13 cellular contexts compared by ENCODE assay signal in the genomic region with DNA sequence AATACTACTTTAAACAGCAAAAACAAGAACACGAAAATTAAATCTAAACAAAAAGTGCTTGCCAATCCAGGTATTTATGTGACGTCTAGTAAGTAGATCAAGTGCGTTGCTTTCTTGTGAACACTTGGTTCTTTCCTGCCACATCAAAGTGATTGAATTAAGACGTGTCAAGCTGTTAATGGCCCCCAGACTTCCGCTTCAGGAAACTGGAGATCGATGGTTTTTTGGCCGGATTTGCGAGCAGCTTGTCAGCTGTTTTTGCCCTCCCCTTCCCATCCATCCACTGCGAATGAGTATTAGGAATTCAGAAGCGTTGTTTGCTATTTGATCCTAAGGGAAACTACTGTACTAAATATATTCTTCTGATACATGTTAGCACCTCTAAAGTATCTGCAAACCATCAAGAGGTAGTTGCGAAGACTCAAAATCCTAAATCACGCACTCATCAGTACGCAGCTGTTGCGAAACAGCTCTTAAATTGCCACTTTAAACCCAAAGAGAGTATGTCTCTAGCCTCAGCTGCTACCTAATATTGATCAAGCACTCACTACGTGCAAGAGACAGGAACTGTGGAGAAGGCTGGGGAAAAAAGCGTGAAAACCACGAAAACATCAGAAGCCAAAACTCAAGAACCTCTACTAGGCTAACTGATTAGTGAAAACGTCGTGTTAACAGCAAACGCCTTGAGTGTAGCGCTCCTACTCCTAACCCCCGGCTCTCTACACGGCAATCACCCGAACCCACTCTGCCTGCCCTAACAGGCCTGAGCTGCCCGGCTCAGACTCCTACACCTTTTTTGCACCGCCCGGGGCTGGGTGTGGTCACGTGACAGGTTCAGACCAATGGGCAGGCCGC. TPM values are rescaled to one million over a fixed set of nuclear protein-coding genes. Genes with fewer than 3 reads are reported as not detected.
DNase-seq lines count a peak whose midpoint lies in the region; ATAC-seq and TF ChIP-seq lines count a peak whose summit lies in the region.
"Had no signal": no experiment of that assay in that cellular context is flagged by ENCODE, and none has a peak within 500 bp of the region (broad histone marks: within the 10 kb centered on the region; RNA-seq: fewer than 3 reads in every experiment).

No MANE protein-coding gene starts in this region.

- peak overlapping the region; percentile 54 for H3K4me3 Mint-ChIP-seq in activated T-cell treated with anti-CD3 and anti-CD28 coated beads, Interleukin-2, amount 50 U/mL, for 4 hours
- H3K4me3 Mint-ChIP-seq in mesothelial cell of epicardium (no peak overlapping the region), progenitor cell of endocrine pancreas (ENCODE audit: low read depth) (no peak overlapping the region)

- H3K27me3 ChIP-seq in lung (ENCODE audit: control insufficient read depth, insufficient read depth) (no peaks in the 10 kb centered on the region), right atrium auricular region (no peaks in the 10 kb centered on the region)
- H3K27me3 ChIP-seq: foreskin keratinocyte had no signal

- peak; percentile 4 to 62 for ATAC-seq in activated T-cell treated with anti-CD3 and anti-CD28 coated beads, Interleukin-2, amount 50 U/mL, for 4 hours
- ATAC-seq in lung (ENCODE audit: insufficient read depth, low FRiP score): peak; percentile 11
- no peak for ATAC-seq in HG02938 (IDR thresholded peaks at IDR 0.05; ENCODE audit: unreplicated experiment)
- ATAC-seq: foreskin keratinocyte had no signal

- WGBS in lung, 2 donors: 62 to 71% methylated on average over 29 of the region's 29 CpGs

- no peaks in the 10 kb centered on the region for H3K9me3 Mint-ChIP-seq in activated T-cell treated with anti-CD3 and anti-CD28 coated beads, Interleukin-2, amount 50 U/mL, for 4 hours
- H3K9me3 Mint-ChIP-seq in mesothelial cell of epicardium (no peaks in the 10 kb centered on the region), progenitor cell of endocrine pancreas (ENCODE audit: low read depth) (no peaks in the 10 kb centered on the region)

- TF ChIP-seq CTCF in lung (IDR thresholded peaks at IDR 0.05; ENCODE audit: control extremely low read depth, extremely low read depth) (no peak), mesothelial cell of epicardium (IDR thresholded peaks at IDR 0.05; ENCODE audit: unreplicated experiment) (no peak), right atrium auricular region (IDR thresholded peaks at IDR 0.05) (no peak), progenitor cell of endocrine pancreas (IDR thresholded peaks at IDR 0.05; ENCODE audit: unreplicated experiment) (no peak)

- DNase-seq in DMS79 (lab: John Stamatoyannopoulos, UW) (peak; percentile 38), lung (ENCODE audit: low spot score) (no peak), mesothelial cell of epicardium (ENCODE audit: low spot score in 2 of 2, unreplicated experiment in 2 of 2) (no peak), right atrium auricular region (ENCODE audit: low spot score) (no peak), progenitor cell of endocrine pancreas (ENCODE audit: low spot score, unreplicated experiment) (no peak)
- DNase-seq in activated T-cell treated with anti-CD3 and anti-CD28 coated beads, Interleukin-2, amount 50 U/mL, for 4 hours: no peak
- DNase-seq: COR-L47, foreskin keratinocyte, NCI-H2029 had no signal

- H3K4me1 ChIP-seq in lung (ENCODE audit: control insufficient read depth in 2 of 2, insufficient read depth in 2 of 2, low read length in 2 of 2): no peaks in the 10 kb centered on the region
- H3K4me1 ChIP-seq in right atrium auricular region: no peaks in the 10 kb centered on the region
- H3K4me1 ChIP-seq: foreskin keratinocyte had no signal

- H3K27ac Mint-ChIP-seq in mesothelial cell of epicardium: no peak overlapping the region
- H3K27ac Mint-ChIP-seq in progenitor cell of endocrine pancreas: no peak overlapping the region

- H3K36me3 Mint-ChIP-seq in activated T-cell treated with anti-CD3 and anti-CD28 coated beads, Interleukin-2, amount 50 U/mL, for 4 hours (ENCODE audit: insufficient read depth): no peaks in the 10 kb centered on the region
- H3K36me3 Mint-ChIP-seq in mesothelial cell of epicardium: no peaks in the 10 kb centered on the region
- no peaks in the 10 kb centered on the region for H3K36me3 Mint-ChIP-seq in progenitor cell of endocrine pancreas (ENCODE audit: insufficient read depth)

- peaks cover 18% of the 10 kb centered on the region for H3K4me1 Mint-ChIP-seq in activated T-cell treated with anti-CD3 and anti-CD28 coated beads, Interleukin-2, amount 50 U/mL, for 4 hours (ENCODE audit: low read depth)
- H3K4me1 Mint-ChIP-seq in mesothelial cell of epicardium (no peaks in the 10 kb centered on the region), progenitor cell of endocrine pancreas (ENCODE audit: low read depth) (no peaks in the 10 kb centered on the region)

- peak overlapping the region; percentile 1 for H3K27ac ChIP-seq in KOPT-K1 (ENCODE audit: low read depth, low read length, poor library complexity, severe bottlenecking)
- no peak overlapping the region for H3K27ac ChIP-seq in lung (ENCODE audit: low read depth in 1 of 2, low read length in 1 of 2)
- H3K27ac ChIP-seq in right atrium auricular region: no peak overlapping the region
- H3K27ac ChIP-seq: foreskin keratinocyte had no signal

- no peaks in the 10 kb centered on the region for H3K27me3 Mint-ChIP-seq in activated T-cell treated with anti-CD3 and anti-CD28 coated beads, Interleukin-2, amount 50 U/mL, for 4 hours (ENCODE audit: low read depth)
- H3K27me3 Mint-ChIP-seq in mesothelial cell of epicardium (ENCODE audit: low read depth): no peaks in the 10 kb centered on the region
- H3K27me3 Mint-ChIP-seq in progenitor cell of endocrine pancreas: no peaks in the 10 kb centered on the region

- H3K36me3 ChIP-seq in KOPT-K1 (ENCODE audit: insufficient read depth, low read length): no peaks in the 10 kb centered on the region
- no peaks in the 10 kb centered on the region for H3K36me3 ChIP-seq in lung (ENCODE audit: control insufficient read depth in 2 of 2, insufficient read depth in 2 of 2, low read length in 2 of 2)
- no peaks in the 10 kb centered on the region for H3K36me3 ChIP-seq in right atrium auricular region

- H3K4me3 ChIP-seq in lung (no peak overlapping the region), right atrium auricular region (no peak overlapping the region)

- peaks cover 6% of the 10 kb centered on the region for H3K9me3 ChIP-seq in KOPT-K1 (ENCODE audit: insufficient read depth, low read length, poor library complexity, severe bottlenecking)
- H3K9me3 ChIP-seq in lung (ENCODE audit: control insufficient read depth in 2 of 2, insufficient read depth in 1 of 2, low read length in 1 of 2): no peaks in the 10 kb centered on the region
- no peaks in the 10 kb centered on the region for H3K9me3 ChIP-seq in right atrium auricular region

RNA-seq across cellular contexts. Expression of a gene that starts 0.5 kb away (rescaled TPM):
- not detected for total RNA-seq in activated T-cell treated with anti-CD3 and anti-CD28 coated beads, Interleukin-2, amount 50 U/mL, for 4 hours
- total RNA-seq in lung (under 1 TPM in 1 of 2 donors, not detected in 1; 0.15 TPM), mesothelial cell of epicardium (not detected in 3 replicates), right atrium auricular region (not detected), progenitor cell of endocrine pancreas (not detected in 2 replicates)
- not detected for polyA plus RNA-seq in lung
- total RNA-seq: foreskin keratinocyte, HT1080, liver had no signal
- polyA plus RNA-seq: foreskin keratinocyte, liver had no signal
